In the genomic region with DNA sequence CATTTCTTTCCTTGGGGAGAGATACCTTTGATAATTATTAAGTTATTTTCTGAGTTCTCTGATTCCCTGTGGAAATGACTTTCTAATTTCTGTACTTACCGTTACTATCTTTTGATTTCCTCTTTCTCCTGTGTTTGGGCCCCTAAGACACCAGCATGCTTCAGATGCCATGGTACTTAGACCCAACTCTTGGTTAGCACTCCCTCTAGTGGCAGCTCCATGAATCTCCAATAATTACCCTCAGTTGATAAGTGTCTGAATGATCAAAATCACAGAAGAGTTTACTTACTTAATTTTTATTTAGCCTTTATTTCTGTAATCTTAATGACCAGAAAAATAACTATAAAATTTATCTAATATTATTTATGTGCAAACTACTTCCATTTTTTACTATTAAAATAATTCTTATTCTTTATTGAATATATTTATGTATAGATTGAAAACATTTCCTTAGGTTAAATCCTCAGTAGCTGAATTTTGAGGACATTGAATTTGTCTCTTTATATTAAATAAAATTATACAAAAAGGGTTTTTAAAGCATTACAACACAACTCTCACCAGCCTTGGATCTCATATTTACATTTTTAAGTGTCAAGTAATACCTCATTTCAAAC, we compare ENCODE assay signal across 3 cellular contexts.
TF ChIP-seq lines count a peak whose summit lies in the region.

No MANE protein-coding gene starts in this region.

TF ChIP-seq in A549, 52 proteins besides CTCF, POLR2A, EP300 and RAD21:
- TF ChIP-seq, protein P1, sequence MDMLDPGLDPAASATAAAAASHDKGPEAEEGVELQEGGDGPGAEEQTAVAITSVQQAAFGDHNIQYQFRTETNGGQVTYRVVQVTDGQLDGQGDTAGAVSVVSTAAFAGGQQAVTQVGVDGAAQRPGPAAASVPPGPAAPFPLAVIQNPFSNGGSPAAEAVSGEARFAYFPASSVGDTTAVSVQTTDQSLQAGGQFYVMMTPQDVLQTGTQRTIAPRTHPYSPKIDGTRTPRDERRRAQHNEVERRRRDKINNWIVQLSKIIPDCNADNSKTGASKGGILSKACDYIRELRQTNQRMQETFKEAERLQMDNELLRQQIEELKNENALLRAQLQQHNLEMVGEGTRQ (IDR thresholded peaks at IDR 0.05), result no peak
- TF ChIP-seq SMC3 (IDR thresholded peaks at IDR 0.05), result peak; percentile 56; the same call in 2 of the 3 replicates
- no peak for TF ChIP-seq BHLHE40 (IDR thresholded peaks at IDR 0.05; ENCODE audit: low read depth, low read length)

TF ChIP-seq in GM23338, 12 proteins besides CTCF, POLR2A, EP300 and RAD21 (continued from another document):
- TF ChIP-seq NANOG (IDR thresholded peaks at IDR 0.05; ENCODE audit: borderline replicate concordance) (no peak), EZH2phosphoT487 (IDR thresholded peaks at IDR 0.05; ENCODE audit: unreplicated experiment) (no peak), POLR2AphosphoS5 (IDR thresholded peaks at IDR 0.05; ENCODE audit: low read depth) (no peak)

TF ChIP-seq in H1, 55 proteins besides CTCF, POLR2A, EP300 and RAD21:
- TF ChIP-seq, protein P1 (IDR thresholded peaks at IDR 0.05; ENCODE audit: low read length), result no peak
- TF ChIP-seq CBX5 (IDR thresholded peaks at IDR 0.05; ENCODE audit: low read depth, low read length) (no peak), TAF1 (IDR thresholded peaks at IDR 0.05; ENCODE audit: low read depth, low read length) (no peak), YY1 (IDR thresholded peaks at IDR 0.05; ENCODE audit: low read depth, low read length) (0 out of 2 replicates have a peak, but pooled peaks have one; percentile 11), TEAD4 (IDR thresholded peaks at IDR 0.05; ENCODE audit: low read depth, low read length) (peak; percentile 72), EZH2 (IDR thresholded peaks at IDR 0.05; ENCODE audit: low read depth, low read length, severe bottlenecking) (no peak)
TF ChIP-seq in H1: peak in this region for 2.
